Comparison of ENCODE assay signal across 16 cellular contexts in the genomic region with DNA sequence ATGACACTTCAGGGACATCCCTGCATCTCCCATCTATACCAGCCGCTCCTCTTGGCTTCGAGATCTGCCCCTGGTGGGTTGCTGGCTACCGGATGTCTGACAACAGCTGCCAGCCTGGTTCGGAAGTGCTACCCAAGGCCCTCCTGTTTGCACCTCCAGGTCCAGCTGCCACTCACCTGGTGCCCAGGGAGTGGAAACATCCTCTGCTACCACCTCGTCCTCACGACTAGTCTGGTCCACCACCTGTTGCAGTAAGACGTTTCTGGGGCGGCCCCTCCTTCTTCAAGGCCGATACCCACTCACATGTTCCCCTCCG.
"Had no signal": no experiment of that assay in that cellular context is flagged by ENCODE, and none has a peak within 500 bp of the region (broad histone marks: within the 10 kb centered on the region; RNA-seq: fewer than 3 reads in every experiment).

No MANE protein-coding gene starts in this region.

- H3K27me3 ChIP-seq: gastrocnemius medialis had no signal

- H3K9me3 ChIP-seq: gastrocnemius medialis, tibial artery had no signal

- H3K27ac ChIP-seq: gastrocnemius medialis, tibial artery had no signal

- H3K4me3 ChIP-seq: gastrocnemius medialis, tibial artery had no signal

- DNase-seq: activated CD4-positive, alpha-beta T cell treated with anti-CD3 and anti-CD28 coated beads, Interleukin-2, amount 50 U/mL, for 1 hour; activated CD4-positive, CD25-positive, alpha-beta regulatory T cell treated with anti-CD3 and anti-CD28 coated beads, Interleukin-2, amount 50 U/mL, for 72 hours; activated naive CD4-positive, alpha-beta T cell; aorta; effector CD4-positive, alpha-beta T cell; kidney glomerular epithelial cell; mesenchymal stem cell; stimulated activated CD4-positive, alpha-beta T cell treated with anti-CD3 and anti-CD28 coated beads, Interleukin-2, amount 100 ng/mL, for 24 hours; stimulated activated naive CD4-positive, alpha-beta T cell treated with Interleukin-2 at 50 U/mL for 16 hours; substantia nigra had no signal

- H3K36me3 ChIP-seq: gastrocnemius medialis, tibial artery had no signal

- H3K4me3 Mint-ChIP-seq: activated T-helper 1 cell treated with anti-CD3 and anti-CD28 coated beads, Interleukin-12 subunit alpha, Interleukin-12 subunit beta, Interleukin-2, Interleukin-4 antibody, amounts not matched to agents 30 ng/mL and 10 ng/mL and 1 ng/mL, durations not matched to agents 14 hours and 24 hours and 36 hours; T-helper 1 cell treated with Interleukin-12 subunit alpha and Interleukin-12 subunit beta and Interleukin-4 antibody, amounts not matched to agents 30 μg/mL and 1 μg/mL, for 36 hours had no signal

- ATAC-seq: esophagus mucosa; gastrocnemius medialis; naive thymus-derived CD4-positive, alpha-beta T cell had no signal

- H3K9me3 Mint-ChIP-seq: activated T-helper 1 cell treated with anti-CD3 and anti-CD28 coated beads, Interleukin-12 subunit alpha, Interleukin-12 subunit beta, Interleukin-2, Interleukin-4 antibody, amounts not matched to agents 30 ng/mL and 10 ng/mL and 1 ng/mL, durations not matched to agents 14 hours and 24 hours and 36 hours; T-helper 1 cell treated with Interleukin-12 subunit alpha and Interleukin-12 subunit beta and Interleukin-4 antibody, amounts not matched to agents 30 μg/mL and 1 μg/mL, for 36 hours had no signal

- H3K27ac Mint-ChIP-seq: activated T-helper 1 cell treated with anti-CD3 and anti-CD28 coated beads, Interleukin-12 subunit alpha, Interleukin-12 subunit beta, Interleukin-2, Interleukin-4 antibody, amounts not matched to agents 30 ng/mL and 10 ng/mL and 1 ng/mL, durations not matched to agents 14 hours and 24 hours and 36 hours; T-helper 1 cell treated with Interleukin-12 subunit alpha and Interleukin-12 subunit beta and Interleukin-4 antibody, amounts not matched to agents 30 μg/mL and 1 μg/mL, for 36 hours had no signal

- H3K36me3 Mint-ChIP-seq: naive thymus-derived CD4-positive, alpha-beta T cell had no signal

- H3K4me1 ChIP-seq: gastrocnemius medialis, tibial artery had no signal
